In genomic region chr3:50267280-50267913, GRCh38 we compare ENCODE assay signal across 10 cellular contexts. TPM values are rescaled to one million over a fixed set of nuclear protein-coding genes. Genes with fewer than 3 reads are reported as not detected.
DNase-seq lines count a peak whose midpoint lies in the region; ATAC-seq, FAIRE-seq and TF ChIP-seq lines count a peak whose summit lies in the region.
"Had no signal": no experiment of that assay in that cellular context is flagged by ENCODE, and none has a peak within 500 bp of the region (broad histone marks: within the 10 kb centered on the region; RNA-seq: fewer than 3 reads in every experiment).

No MANE protein-coding gene starts in this region.

- intact Hi-C loops in sigmoid colon (cut with DNase I), result no loop called here

- H3K9me3 Mint-ChIP-seq in astrocyte (ENCODE audit: unreplicated experiment), result no peaks in the 10 kb centered on the region
- H3K9me3 Mint-ChIP-seq: activated naive CD8-positive, alpha-beta T cell treated with anti-CD3 and anti-CD28 coated beads, Interleukin-2, amount 10 ng/mL, durations not matched to agents 7 days and 5 days had no signal

- peak overlapping the region; percentile 78 for H3K4me2 ChIP-seq in astrocyte (ENCODE audit: low read length)

- no peak for FAIRE-seq in astrocyte (lab: Jason Lieb, UNC)

- peaks cover 31% of the 10 kb centered on the region for H3K4me1 Mint-ChIP-seq in astrocyte (ENCODE audit: low read depth, unreplicated experiment)

- H3K36me3 ChIP-seq in astrocyte (ENCODE audit: insufficient read depth, low read length), result no peaks in the 10 kb centered on the region
- H3K36me3 ChIP-seq in sigmoid colon, result no peaks in the 10 kb centered on the region

- H3K27me3 ChIP-seq in astrocyte (ENCODE audit: insufficient read depth, low read length) (no peaks in the 10 kb centered on the region), sigmoid colon (no peaks in the 10 kb centered on the region)

- no peaks in the 10 kb centered on the region for H3K36me3 Mint-ChIP-seq in astrocyte (ENCODE audit: low read depth, unreplicated experiment)
- H3K36me3 Mint-ChIP-seq: activated naive CD8-positive, alpha-beta T cell treated with anti-CD3 and anti-CD28 coated beads, Interleukin-2, amount 10 ng/mL, durations not matched to agents 7 days and 5 days had no signal

- H3K27me3 Mint-ChIP-seq in astrocyte (ENCODE audit: low read depth, unreplicated experiment), result peaks cover 3% of the 10 kb centered on the region

- no peaks in the 10 kb centered on the region for H3K79me2 ChIP-seq in astrocyte (ENCODE audit: insufficient read depth, low read length)

- TF ChIP-seq CTCF in astrocyte (IDR thresholded peaks at IDR 0.05; ENCODE audit: insufficient read depth, low read depth, low read length) (no peak), sigmoid colon (IDR thresholded peaks at IDR 0.05) (no peak)

- H3K9ac ChIP-seq in astrocyte (ENCODE audit: low read length), result peak overlapping the region; percentile 55

- H3K4me1 ChIP-seq in astrocyte (ENCODE audit: insufficient read depth, low read length) (peaks cover 42% of the 10 kb centered on the region), sigmoid colon (peaks cover 0 to 68% (median 66%) of the 10 kb centered on the region in 4 donors)

- DNase-seq in EH (ENCODE audit: low read depth) (peak; percentile 56), astrocyte (ENCODE audit: low read depth) (no peak), sigmoid colon (peak; percentile 84)
- no peak for DNase-seq in activated CD4-positive, CD25-positive, alpha-beta regulatory T cell treated with anti-CD3 and anti-CD28 coated beads, Interleukin-2, amount 50 U/mL, for 72 hours
- DNase-seq: activated naive CD8-positive, alpha-beta T cell treated with anti-CD3 and anti-CD28 coated beads, Interleukin-2, amount 10 ng/mL, durations not matched to agents 7 days and 5 days had no signal

- no peak for TF ChIP-seq EP300 in sigmoid colon (IDR thresholded peaks at IDR 0.05)

- 10 to 15% methylated on average over 22 of the region's 22 CpGs for WGBS in sigmoid colon, 2 donors

- no peak for ATAC-seq in GM19463 (IDR thresholded peaks at IDR 0.05; ENCODE audit: unreplicated experiment)
- ATAC-seq in HG03139 (IDR thresholded peaks at IDR 0.05; ENCODE audit: unreplicated experiment), result no peak
- ATAC-seq in HG03432 (IDR thresholded peaks at IDR 0.05; ENCODE audit: unreplicated experiment), result no peak

- no peak overlapping the region for H2AFZ ChIP-seq in astrocyte (ENCODE audit: low read depth, low read length)

- H3K27ac ChIP-seq in astrocyte (ENCODE audit: low read depth, low read length) (no peak overlapping the region), sigmoid colon (peak overlapping the region; percentile 93 to 99 (median 99))

- TF ChIP-seq POLR2A in sigmoid colon (IDR thresholded peaks at IDR 0.05), result peak; percentile 80 to 86

- no peak overlapping the region for H3K27ac Mint-ChIP-seq in astrocyte (ENCODE audit: unreplicated experiment)
- H3K27ac Mint-ChIP-seq: activated naive CD8-positive, alpha-beta T cell treated with anti-CD3 and anti-CD28 coated beads, Interleukin-2, amount 10 ng/mL, durations not matched to agents 7 days and 5 days had no signal

- H3K4me3 Mint-ChIP-seq in astrocyte (ENCODE audit: unreplicated experiment), result no peak overlapping the region
- H3K4me3 Mint-ChIP-seq: activated naive CD8-positive, alpha-beta T cell treated with anti-CD3 and anti-CD28 coated beads, Interleukin-2, amount 10 ng/mL, durations not matched to agents 7 days and 5 days had no signal

- no peaks in the 10 kb centered on the region for H4K20me1 ChIP-seq in astrocyte (ENCODE audit: insufficient read depth, low read length)

- H3K4me3 ChIP-seq in astrocyte (ENCODE audit: insufficient read depth, low read depth, low read length), result no peak overlapping the region
- H3K4me3 ChIP-seq in iPS-18c (ENCODE audit: insufficient read depth, low read depth, low read length), result peak overlapping the region; percentile 24; the same call in 1 of the 2 replicates
- peak overlapping the region; percentile 41 to 58 (median 54) for H3K4me3 ChIP-seq in sigmoid colon

- H3K9me3 ChIP-seq in astrocyte (ENCODE audit: insufficient read depth, low read depth, low read length) (no peaks in the 10 kb centered on the region), iPS-18c (ENCODE audit: control insufficient read depth, insufficient read depth, low read length) (no peaks in the 10 kb centered on the region), sigmoid colon (no peaks in the 10 kb centered on the region)

RNA-seq across cellular contexts. Expression of gene SEMA3B, which starts 1.6 kb away (rescaled TPM):
- total RNA-seq in astrocyte (4.9 and 5.9 TPM in 2 replicates), sigmoid colon (10 to 100 TPM in 3 of 4 donors, 1 to 10 TPM in 1; 7.9 to 54.6 (median 25.0) TPM)
- polyA plus RNA-seq in sigmoid colon, result 10 to 100 TPM; 12.0 to 39.2 (median 15.3) TPM

RNA-seq across cellular contexts. Expression of gene LSMEM2, which starts 11.5 kb away (rescaled TPM):
- total RNA-seq in astrocyte (0.30 TPM in 1 of 2 replicates, not detected in the other), sigmoid colon (not detected)
- polyA plus RNA-seq in sigmoid colon, result under 1 TPM in 2 of 3 donors, not detected in 1; 0.13 to 0.46 TPM
- total RNA-seq: activated naive CD8-positive, alpha-beta T cell treated with anti-CD3 and anti-CD28 coated beads, Interleukin-2, amount 10 ng/mL, durations not matched to agents 7 days and 5 days; RPMI7951 had no signal

RNA-seq across cellular contexts. Expression of gene IFRD2, which starts 24.8 kb away (rescaled TPM):
- total RNA-seq in astrocyte (59.2 and 66.8 TPM in 2 replicates), sigmoid colon (10 to 100 TPM; 46.7 to 59.1 (median 52.7) TPM)
- 10 to 100 TPM; 24.5 to 73.1 (median 31.2) TPM for polyA plus RNA-seq in sigmoid colon

RNA-seq across cellular contexts. Expression of gene GNAI2, which starts 31.4 kb away (rescaled TPM):
- total RNA-seq in astrocyte (380 and 381 TPM in 2 replicates), sigmoid colon (100 to 1,000 TPM; 149 to 171 (median 163) TPM)
- 100 to 1,000 TPM in 1 of 3 donors, 10 to 100 TPM in 2; 43.9 to 125 (median 64.3) TPM for polyA plus RNA-seq in sigmoid colon

RNA-seq across cellular contexts. Expression of gene HYAL3, which starts 31.8 kb away (rescaled TPM):
- 6.3 and 6.9 TPM in 2 replicates for total RNA-seq in astrocyte
- 1 to 10 TPM; 2.1 to 8.3 (median 3.4) TPM for total RNA-seq in sigmoid colon
- polyA plus RNA-seq in sigmoid colon, result 1 to 10 TPM in 2 of 3 donors, under 1 TPM in 1; 0.60 to 4.4 (median 2.8) TPM

Comparison
In these comparisons a context has a peak if more than half of its experiments do, and no peak if none do; other contexts are left out.
1. DNase-seq: peak in EH (single experiment) and sigmoid colon (single experiment); none in astrocyte (single experiment) and activated CD4-positive, CD25-positive, alpha-beta regulatory T cell treated with anti-CD3 and anti-CD28 coated beads, Interleukin-2, amount 50 U/mL, for 72 hours (single experiment).